Comparison of ENCODE assay signal across 1 cellular context in genomic region chr6:12977851-12978250, GRCh38.
TF ChIP-seq lines count a peak whose summit lies in the region.

No MANE protein-coding gene starts in this region.

TF ChIP-seq in SK-N-SH, 30 proteins besides CTCF, POLR2A, EP300 and RAD21 (continued from another document):
- TF ChIP-seq IRF3 (IDR thresholded peaks at IDR 0.05; ENCODE audit: low read depth, low read length) (no peak), PBX3 (IDR thresholded peaks at IDR 0.05) (no peak), SIN3A (IDR thresholded peaks at IDR 0.05; ENCODE audit: borderline replicate concordance, low read depth, low read length) (no peak), FOXM1 (IDR thresholded peaks at IDR 0.05; ENCODE audit: low read depth) (no peak)
